ENCODE assay signal across 2 cellular contexts in genomic region chr6:36671687-36672375, GRCh38.
A peak's percentile ranks its signal among the peaks of the same experiment; 100 is the strongest.
TF ChIP-seq lines count a peak whose summit lies in the region.

No MANE protein-coding gene starts in this region.

TF ChIP-seq in HepG2, 621 proteins besides CTCF, POLR2A, EP300 and RAD21 (continues in another document):
- TF ChIP-seq, protein P1, sequence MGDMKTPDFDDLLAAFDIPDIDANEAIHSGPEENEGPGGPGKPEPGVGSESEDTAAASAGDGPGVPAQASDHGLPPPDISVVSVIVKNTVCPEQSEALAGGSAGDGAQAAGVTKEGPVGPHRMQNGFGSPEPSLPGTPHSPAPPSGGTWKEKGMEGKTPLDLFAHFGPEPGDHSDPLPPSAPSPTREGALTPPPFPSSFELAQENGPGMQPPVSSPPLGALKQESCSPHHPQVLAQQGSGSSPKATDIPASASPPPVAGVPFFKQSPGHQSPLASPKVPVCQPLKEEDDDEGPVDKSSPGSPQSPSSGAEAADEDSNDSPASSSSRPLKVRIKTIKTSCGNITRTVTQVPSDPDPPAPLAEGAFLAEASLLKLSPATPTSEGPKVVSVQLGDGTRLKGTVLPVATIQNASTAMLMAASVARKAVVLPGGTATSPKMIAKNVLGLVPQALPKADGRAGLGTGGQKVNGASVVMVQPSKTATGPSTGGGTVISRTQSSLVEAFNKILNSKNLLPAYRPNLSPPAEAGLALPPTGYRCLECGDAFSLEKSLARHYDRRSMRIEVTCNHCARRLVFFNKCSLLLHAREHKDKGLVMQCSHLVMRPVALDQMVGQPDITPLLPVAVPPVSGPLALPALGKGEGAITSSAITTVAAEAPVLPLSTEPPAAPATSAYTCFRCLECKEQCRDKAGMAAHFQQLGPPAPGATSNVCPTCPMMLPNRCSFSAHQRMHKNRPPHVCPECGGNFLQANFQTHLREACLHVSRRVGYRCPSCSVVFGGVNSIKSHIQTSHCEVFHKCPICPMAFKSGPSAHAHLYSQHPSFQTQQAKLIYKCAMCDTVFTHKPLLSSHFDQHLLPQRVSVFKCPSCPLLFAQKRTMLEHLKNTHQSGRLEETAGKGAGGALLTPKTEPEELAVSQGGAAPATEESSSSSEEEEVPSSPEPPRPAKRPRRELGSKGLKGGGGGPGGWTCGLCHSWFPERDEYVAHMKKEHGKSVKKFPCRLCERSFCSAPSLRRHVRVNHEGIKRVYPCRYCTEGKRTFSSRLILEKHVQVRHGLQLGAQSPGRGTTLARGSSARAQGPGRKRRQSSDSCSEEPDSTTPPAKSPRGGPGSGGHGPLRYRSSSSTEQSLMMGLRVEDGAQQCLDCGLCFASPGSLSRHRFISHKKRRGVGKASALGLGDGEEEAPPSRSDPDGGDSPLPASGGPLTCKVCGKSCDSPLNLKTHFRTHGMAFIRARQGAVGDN (CRISPR knock-in tag; IDR thresholded peaks at IDR 0.05), result peak; percentile 56
- TF ChIP-seq FOXK1 (CRISPR knock-in tag; IDR thresholded peaks at IDR 0.05; ENCODE audit: borderline replicate concordance, low read depth) (no peak), HNF4G (IDR thresholded peaks at IDR 0.05; ENCODE audit: borderline replicate concordance, low read depth, low read length) (peak; percentile 61; the same call in 1 of the 2 replicates), HNF4G (CRISPR knock-in tag; IDR thresholded peaks at IDR 0.05; ENCODE audit: borderline replicate concordance, low read depth) (no peak), NR2F6 (IDR thresholded peaks at IDR 0.05) (no peak), NR2F6 (CRISPR knock-in tag; IDR thresholded peaks at IDR 0.05) (no peak), ZNF12 (CRISPR knock-in tag; IDR thresholded peaks at IDR 0.05) (no peak), ZNF574 (CRISPR knock-in tag; IDR thresholded peaks at IDR 0.05) (peak; percentile 29; the same call in 1 of the 2 replicates), TCF7 (IDR thresholded peaks at IDR 0.05; ENCODE audit: low read depth) (no peak), PCBP1 (IDR thresholded peaks at IDR 0.05; ENCODE audit: borderline replicate concordance, low read depth, low read length) (no peak), PCBP2 (optimal IDR thresholded peaks at IDR 0.05; ENCODE audit: low read depth, low read length, poor library complexity, severe bottlenecking) (no peak), TOE1 (CRISPR knock-in tag; IDR thresholded peaks at IDR 0.05) (no peak), ZNF567 (CRISPR knock-in tag; IDR thresholded peaks at IDR 0.05; ENCODE audit: borderline replicate concordance) (peak; percentile 69; the same call in 1 of the 2 replicates), RNF2 (conservative IDR thresholded peaks at IDR 0.05; ENCODE audit: low read depth) (no peak), ZNF224 (CRISPR knock-in tag; IDR thresholded peaks at IDR 0.05) (no peak), ZNF292 (CRISPR knock-in tag; IDR thresholded peaks at IDR 0.05; ENCODE audit: borderline replicate concordance, low read depth) (no peak)
- TF ChIP-seq, protein P2, sequence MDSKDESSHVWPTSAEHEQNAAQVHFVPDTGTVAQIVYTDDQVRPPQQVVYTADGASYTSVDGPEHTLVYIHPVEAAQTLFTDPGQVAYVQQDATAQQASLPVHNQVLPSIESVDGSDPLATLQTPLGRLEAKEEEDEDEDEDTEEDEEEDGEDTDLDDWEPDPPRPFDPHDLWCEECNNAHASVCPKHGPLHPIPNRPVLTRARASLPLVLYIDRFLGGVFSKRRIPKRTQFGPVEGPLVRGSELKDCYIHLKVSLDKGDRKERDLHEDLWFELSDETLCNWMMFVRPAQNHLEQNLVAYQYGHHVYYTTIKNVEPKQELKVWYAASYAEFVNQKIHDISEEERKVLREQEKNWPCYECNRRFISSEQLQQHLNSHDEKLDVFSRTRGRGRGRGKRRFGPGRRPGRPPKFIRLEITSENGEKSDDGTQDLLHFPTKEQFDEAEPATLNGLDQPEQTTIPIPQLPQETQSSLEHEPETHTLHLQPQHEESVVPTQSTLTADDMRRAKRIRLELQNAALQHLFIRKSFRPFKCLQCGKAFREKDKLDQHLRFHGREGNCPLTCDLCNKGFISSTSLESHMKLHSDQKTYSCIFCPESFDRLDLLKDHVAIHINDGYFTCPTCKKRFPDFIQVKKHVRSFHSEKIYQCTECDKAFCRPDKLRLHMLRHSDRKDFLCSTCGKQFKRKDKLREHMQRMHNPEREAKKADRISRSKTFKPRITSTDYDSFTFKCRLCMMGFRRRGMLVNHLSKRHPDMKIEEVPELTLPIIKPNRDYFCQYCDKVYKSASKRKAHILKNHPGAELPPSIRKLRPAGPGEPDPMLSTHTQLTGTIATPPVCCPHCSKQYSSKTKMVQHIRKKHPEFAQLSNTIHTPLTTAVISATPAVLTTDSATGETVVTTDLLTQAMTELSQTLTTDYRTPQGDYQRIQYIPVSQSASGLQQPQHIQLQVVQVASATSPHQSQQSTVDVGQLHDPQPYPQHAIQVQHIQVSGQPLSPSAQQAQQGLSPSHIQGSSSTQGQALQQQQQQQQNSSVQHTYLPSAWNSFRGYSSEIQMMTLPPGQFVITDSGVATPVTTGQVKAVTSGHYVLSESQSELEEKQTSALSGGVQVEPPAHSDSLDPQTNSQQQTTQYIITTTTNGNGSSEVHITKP (CRISPR knock-in tag; IDR thresholded peaks at IDR 0.05; ENCODE audit: low read depth), result no peak
- TF ChIP-seq, protein P3, sequence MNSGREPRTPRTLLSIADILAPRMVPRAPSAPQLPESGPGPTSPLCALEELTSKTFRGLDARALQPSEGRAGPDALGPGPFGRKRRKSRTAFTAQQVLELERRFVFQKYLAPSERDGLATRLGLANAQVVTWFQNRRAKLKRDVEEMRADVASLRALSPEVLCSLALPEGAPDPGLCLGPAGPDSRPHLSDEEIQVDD (CRISPR knock-in tag; IDR thresholded peaks at IDR 0.05; ENCODE audit: borderline replicate concordance), result peak; percentile 56; the same call in 1 of the 2 replicates

TF ChIP-seq in H1, 55 proteins besides CTCF, POLR2A, EP300 and RAD21:
- TF ChIP-seq SP2 (IDR thresholded peaks at IDR 0.05; ENCODE audit: low read length) (no peak), HDAC2 (IDR thresholded peaks at IDR 0.05; ENCODE audit: borderline replicate concordance in 1 of 2, low read depth in 2 of 2, low read length in 2 of 2) (no peak), SIRT6 (IDR thresholded peaks at IDR 0.05; ENCODE audit: low read length) (no peak), CTBP2 (IDR thresholded peaks at IDR 0.05; ENCODE audit: borderline replicate concordance, insufficient read depth, insufficient read length, low read length) (no peak), ATF3 (IDR thresholded peaks at IDR 0.05; ENCODE audit: insufficient read depth, low read depth, low read length) (no peak), BACH1 (IDR thresholded peaks at IDR 0.05; ENCODE audit: low read length) (no peak), YY1 (IDR thresholded peaks at IDR 0.05; ENCODE audit: low read depth, low read length) (no peak), EZH2 (IDR thresholded peaks at IDR 0.05; ENCODE audit: low read depth, low read length, severe bottlenecking) (no peak), CREB1 (IDR thresholded peaks at IDR 0.05) (no peak), RNF2 (IDR thresholded peaks at IDR 0.05; ENCODE audit: borderline replicate concordance, low read depth, low read length, missing control alignments, poor library complexity, severe bottlenecking) (no peak), HDAC6 (IDR thresholded peaks at IDR 0.05; ENCODE audit: low read depth, low read length) (no peak)
